ENCODE assay signal across 8 cellular contexts in genomic region chr4:183261953-183262775, GRCh38. TPM values are rescaled to one million over a fixed set of nuclear protein-coding genes. Genes with fewer than 3 reads are reported as not detected.
DNase-seq lines count a peak whose midpoint lies in the region; ATAC-seq, FAIRE-seq and TF ChIP-seq lines count a peak whose summit lies in the region.

No MANE protein-coding gene starts in this region.

- H3K79me2 ChIP-seq in endothelial cell of umbilical vein (ENCODE audit: control insufficient read depth, insufficient read depth, low read length), result no peaks in the 10 kb centered on the region

- H3K27ac ChIP-seq in CD8-positive, alpha-beta T cell (ENCODE audit: low read depth, low read length), result no peak overlapping the region
- H3K27ac ChIP-seq in endothelial cell of umbilical vein (ENCODE audit: insufficient read depth, low read depth, low read length), result peak overlapping the region; percentile 16

- intact Hi-C loops in CD8-positive, alpha-beta T cell (cut with DNase I, micrococcal nuclease), result loop anchor here (1.0 to 5.0 kb wide), 5 partner anchors 145 to 785 kb away; no protein-coding TSS in a partner anchor
- intact Hi-C loops in endothelial cell of umbilical vein (cut with micrococcal nuclease) (loop anchor here (1.0 to 2.0 kb wide), 6 partner anchors 101 to 455 kb away; no protein-coding TSS in a partner anchor), mucosa of descending colon (cut with DNase I, micrococcal nuclease) (loop anchor here (5.0 to 10.0 kb wide), 3 partner anchors 190 to 327 kb away; no protein-coding TSS in a partner anchor)

- no peaks in the 10 kb centered on the region for H3K36me3 Mint-ChIP-seq in CD8-positive, alpha-beta T cell

- H4K20me1 ChIP-seq in endothelial cell of umbilical vein (replicated peaks; ENCODE audit: control insufficient read depth, extremely low read depth, insufficient read depth, low read length), result no peaks in the 10 kb centered on the region

- H3K9ac ChIP-seq in endothelial cell of umbilical vein (replicated peaks; ENCODE audit: extremely low read depth, insufficient read depth, low read length), result no peak overlapping the region

- no peaks in the 10 kb centered on the region for H3K9me3 ChIP-seq in CD8-positive, alpha-beta T cell (ENCODE audit: low read length)
- H3K9me3 ChIP-seq in endothelial cell of umbilical vein (replicated peaks; ENCODE audit: control insufficient read depth, insufficient read depth, low read length) (no peaks in the 10 kb centered on the region), mucosa of descending colon (no peaks in the 10 kb centered on the region)

- H3K9me1 ChIP-seq in endothelial cell of umbilical vein (replicated peaks; ENCODE audit: control insufficient read depth, extremely low read depth, insufficient read depth, low read length), result no peaks in the 10 kb centered on the region

- H3K4me1 Mint-ChIP-seq in CD8-positive, alpha-beta T cell (ENCODE audit: low read depth), result peaks cover 6% of the 10 kb centered on the region

- no TSS peak for BruUV-seq in endothelial cell of umbilical vein (replicated peaks; lab: Mats Ljungman, UMichigan)

- peak; percentile 73 for TF ChIP-seq CTCF in CD8-positive, alpha-beta T cell (IDR thresholded peaks at IDR 0.05)
- peak; percentile 76 to 85 for TF ChIP-seq CTCF in endothelial cell of umbilical vein (IDR thresholded peaks at IDR 0.05; ENCODE audit: extremely low read depth in 1 of 2, insufficient read depth in 1 of 2, low read depth in 1 of 2, low read length in 2 of 2)
- peak; percentile 56 for TF ChIP-seq CTCF in mucosa of descending colon (IDR thresholded peaks at IDR 0.05)

- ATAC-seq in CD8-positive, alpha-beta T cell, result peak; percentile 89
- ATAC-seq in GM19397 (IDR thresholded peaks at IDR 0.05; ENCODE audit: unreplicated experiment) (peak; percentile 89), HG03469 (IDR thresholded peaks at IDR 0.05; ENCODE audit: unreplicated experiment) (peak; percentile 91), mucosa of descending colon (peak; percentile 90)

- no peak overlapping the region for H3K4me3 Mint-ChIP-seq in CD8-positive, alpha-beta T cell

- peak; percentile 88 for FAIRE-seq in endothelial cell of umbilical vein (lab: Jason Lieb, UNC)

- H3K27me3 Mint-ChIP-seq in CD8-positive, alpha-beta T cell (ENCODE audit: low read depth), result peaks cover 1% of the 10 kb centered on the region

- H3K27ac Mint-ChIP-seq in CD8-positive, alpha-beta T cell, result peak overlapping the region; percentile 7

- CTCF ChIA-PET in CD8-positive, alpha-beta T cell (lab: Charles Lee), result interaction anchor here (0.6 to 2.6 kb wide), 30 partner anchors 10 to 779 kb away, joined by 3 to 28 read pairs (median 4); no protein-coding TSS in a partner anchor
- CTCF ChIA-PET in endothelial cell of umbilical vein (lab: Charles Lee), result interaction anchor here (0.5 to 6.8 kb wide), 51 partner anchors 9 to 457 kb away, joined by 3 to 174 read pairs (median 4); partner anchors contain the start of gene WWC2

- POLR2A ChIA-PET in CD8-positive, alpha-beta T cell (lab: Charles Lee), result interaction anchor here (0.9 kb wide), 1 partner anchor 22 kb away, joined by 3 read pairs; no protein-coding TSS in a partner anchor
- POLR2A ChIA-PET in endothelial cell of umbilical vein (lab: Charles Lee), result no interaction called here

- H3K27me3 ChIP-seq in CD8-positive, alpha-beta T cell (ENCODE audit: insufficient read depth, low read length), result no peaks in the 10 kb centered on the region
- H3K27me3 ChIP-seq in endothelial cell of umbilical vein (ENCODE audit: control insufficient read depth in 2 of 2, insufficient read depth in 2 of 2, low read length in 2 of 2), result no peaks in the 10 kb centered on the region

- H3K36me3 ChIP-seq in CD8-positive, alpha-beta T cell (ENCODE audit: insufficient read depth, low read length), result no peaks in the 10 kb centered on the region
- H3K36me3 ChIP-seq in endothelial cell of umbilical vein (ENCODE audit: control insufficient read depth in 2 of 2, extremely low read depth in 1 of 2, insufficient read depth in 2 of 2, low read length in 2 of 2), result peaks cover 7 to 15% of the 10 kb centered on the region in 2 experiments
- no peaks in the 10 kb centered on the region for H3K36me3 ChIP-seq in mucosa of descending colon (ENCODE audit: low read depth)

- H3K4me3 ChIP-seq in CD8-positive, alpha-beta T cell (ENCODE audit: low read depth, low read length), result no peak overlapping the region
- H3K4me3 ChIP-seq in endothelial cell of umbilical vein (replicated peaks in 1 of 3; ENCODE audit: insufficient read depth in 1 of 3, low read depth in 1 of 3, low read length in 3 of 3), result no peak overlapping the region
- H3K4me3 ChIP-seq in mucosa of descending colon, result no peak overlapping the region

- dilution Hi-C loops in endothelial cell of umbilical vein (cut with MboI; ENCODE audit: extremely low pct_ligation_motif_present, low sequenced_read_pairs), result loop anchor here (25.0 kb wide), 1 partner anchor 350 kb away; the partner anchor contains the start of gene DCTD

- TF ChIP-seq POLR2A in endothelial cell of umbilical vein (IDR thresholded peaks at IDR 0.05; ENCODE audit: low read depth, low read length), result no peak

- no peak overlapping the region for H3K4me2 ChIP-seq in endothelial cell of umbilical vein (ENCODE audit: insufficient read depth, low read length)

- H3K9me3 Mint-ChIP-seq in CD8-positive, alpha-beta T cell, result no peaks in the 10 kb centered on the region

- peaks cover 4% of the 10 kb centered on the region for H3K4me1 ChIP-seq in CD8-positive, alpha-beta T cell (ENCODE audit: insufficient read depth, low read length)
- no peaks in the 10 kb centered on the region for H3K4me1 ChIP-seq in endothelial cell of umbilical vein (ENCODE audit: control insufficient read depth, extremely low read depth, insufficient read depth, low read length)
- peaks cover 8% of the 10 kb centered on the region for H3K4me1 ChIP-seq in mucosa of descending colon (ENCODE audit: low read depth)

- DNase-seq in CD8-positive, alpha-beta T cell, result peak; percentile 36 to 73 (median 63)
- DNase-seq in NOMO-1 (lab: John Stamatoyannopoulos, UW; ENCODE audit: unreplicated experiment in 2 of 2) (peak; percentile 57 to 66), endothelial cell of umbilical vein (ENCODE audit: low read depth, low spot score) (peak; percentile 74), mucosa of descending colon (peak; percentile 69 to 90 (median 80))
- DNase-seq in activated CD8-positive, alpha-beta memory T cell treated with anti-CD3 and anti-CD28 coated beads, Interleukin-2, amount 50 U/mL, for 1 hour (ENCODE audit: extremely low read depth), result peak; percentile 33
- peak; percentile 2 to 38 for DNase-seq in stimulated activated CD8-positive, alpha-beta memory T cell treated with anti-CD3 and anti-CD28 coated beads, Interleukin-4, amount 100 ng/mL, for 4 hours (ENCODE audit: low read depth in 2 of 2, low spot score in 1 of 2)

- H2AFZ ChIP-seq in endothelial cell of umbilical vein (ENCODE audit: low read depth, low read length), result no peak overlapping the region

TF ChIP-seq in endothelial cell of umbilical vein, 7 proteins besides CTCF, POLR2A, EP300 and RAD21:
- TF ChIP-seq EZH2 (IDR thresholded peaks at IDR 0.05; ENCODE audit: borderline replicate concordance, low read depth, low read length, severe bottlenecking) (no peak), GATA2 (IDR thresholded peaks at IDR 0.05; ENCODE audit: insufficient read depth, insufficient read length, low read depth, low read length) (no peak), MAX (IDR thresholded peaks at IDR 0.05; ENCODE audit: insufficient read depth, insufficient read length) (no peak), MYC (IDR thresholded peaks at IDR 0.05; ENCODE audit: low read depth, low read length) (no peak)

RNA-seq across cellular contexts. Expression of gene CLDN22, which starts 57.9 kb away (rescaled TPM):
- total RNA-seq in CD8-positive, alpha-beta T cell, result not detected
- total RNA-seq in endothelial cell of umbilical vein, result not detected in 2 replicates
- not detected in 2 replicates for polyA plus RNA-seq in endothelial cell of umbilical vein
- polyA plus RNA-seq in endothelial cell of umbilical vein (2011; cell fraction: cytosol; rRNA removed), result not detected in 2 replicates
- polyA plus RNA-seq in endothelial cell of umbilical vein (2011; cell fraction: nucleus; rRNA removed), result not detected in 2 replicates
- 0.22 and 0.56 TPM in 2 replicates for polyA plus RNA-seq in endothelial cell of umbilical vein (2012)
- not detected in 2 replicates for polyA minus RNA-seq in endothelial cell of umbilical vein
- not detected for polyA minus RNA-seq in endothelial cell of umbilical vein (2011; cell fraction: cytosol; rRNA and poly(A)+ RNA removed)
- polyA minus RNA-seq in endothelial cell of umbilical vein (2011; cell fraction: nucleus; rRNA and poly(A)+ RNA removed), result not detected in 2 replicates
- not detected for total RNA-seq in mucosa of descending colon

Comparison
In these comparisons a context has a peak if more than half of its experiments do, and no peak if none do; other contexts are left out.
1. DNase-seq: peak in every context shown above with its lines; median percentile 80 in mucosa of descending colon; 74 in endothelial cell of umbilical vein; 63 in CD8-positive, alpha-beta T cell; 62 in NOMO-1; 33 in activated CD8-positive, alpha-beta memory T cell treated with anti-CD3 and anti-CD28 coated beads, Interleukin-2, amount 50 U/mL, for 1 hour; 20 in stimulated activated CD8-positive, alpha-beta memory T cell treated with anti-CD3 and anti-CD28 coated beads, Interleukin-4, amount 100 ng/mL, for 4 hours.